25 cellular contexts compared by ENCODE assay signal in the genomic region with DNA sequence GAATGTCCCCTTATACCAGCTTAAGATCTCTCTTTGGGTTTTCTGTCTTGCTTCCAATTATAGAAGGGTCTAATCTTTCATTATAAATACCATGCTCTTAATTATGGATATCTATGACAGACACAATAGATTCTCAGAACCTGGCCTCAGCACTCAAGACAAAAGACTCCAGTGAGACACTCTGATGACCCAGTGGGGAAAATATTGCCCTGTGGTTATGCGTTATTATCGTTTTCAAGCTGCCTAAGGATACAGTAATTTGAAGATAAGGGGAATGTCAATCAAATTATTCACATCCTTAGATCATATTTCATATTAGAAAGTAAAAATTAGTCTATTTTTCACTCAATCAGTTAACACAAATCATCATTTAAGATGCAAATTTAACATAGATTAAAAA.
"Had no signal": no experiment of that assay in that cellular context is flagged by ENCODE, and none has a peak within 500 bp of the region (broad histone marks: within the 10 kb centered on the region; RNA-seq: fewer than 3 reads in every experiment).

No MANE protein-coding gene starts in this region.

- H3K9me3 ChIP-seq: stomach, suprapubic skin, testis, thoracic aorta, thyroid gland, tibial artery, tibial nerve, transverse colon, upper lobe of left lung, upper lobe of right lung, uterus, vagina had no signal

- DNase-seq: stimulated activated CD4-positive, alpha-beta T cell treated with anti-CD3 and anti-CD28 coated beads, Interleukin-2, amount 100 ng/mL, for 48 hours; stimulated activated CD4-positive, alpha-beta T cell treated with anti-CD3 and anti-CD28 coated beads, Interleukin-4, amount 100 ng/mL, for 1 hour; stimulated activated CD4-positive, alpha-beta T cell treated with anti-CD3 and anti-CD28 coated beads, Interleukin-4, amount 100 ng/mL, for 24 hours; stimulated activated CD4-positive, alpha-beta T cell treated with anti-CD3 and anti-CD28 coated beads, Interleukin-4, amount 100 ng/mL, for 4 hours; stimulated activated CD8-positive, alpha-beta memory T cell treated with anti-CD3 and anti-CD28 coated beads, Interleukin-4, amount 100 ng/mL, for 48 hours; stimulated activated naive B cell treated with anti-CD40 and anti-IgM and Interleukin-4, amounts not matched to agents 10 μg/mL and 1 μg/mL and 100 μg/mL, for 72 hours; stimulated activated naive CD4-positive, alpha-beta T cell; stimulated activated naive CD4-positive, alpha-beta T cell treated with Interleukin-2 at 50 U/mL for 16 hours; stimulated activated naive CD8-positive, alpha-beta T cell treated with anti-CD3 and anti-CD28 coated beads, Interleukin-15, amount 100 ng/mL, for 72 hours; stimulated activated naive CD8-positive, alpha-beta T cell treated with anti-CD3 and anti-CD28 coated beads, Interleukin-15, Interleukin-2, amounts not matched to agents 100 U/mL and 50 U/mL, for 24 hours; stomach; substantia nigra; testis; thyroid gland; tibial artery; transverse colon; upper lobe of left lung; upper lobe of right lung; uterus had no signal

- H3K4me3 ChIP-seq: stomach, suprapubic skin, testis, thoracic aorta, thyroid gland, tibial artery, tibial nerve, transverse colon, upper lobe of left lung, upper lobe of right lung, uterus, vagina had no signal

- H3K36me3 ChIP-seq: stomach, suprapubic skin, thoracic aorta, thyroid gland, tibial artery, tibial nerve, transverse colon, upper lobe of left lung, upper lobe of right lung, uterus, vagina had no signal

- H3K4me1 ChIP-seq: stomach, suprapubic skin, testis, thyroid gland, tibial artery, transverse colon, upper lobe of left lung, upper lobe of right lung, uterus, vagina had no signal

- H3K27ac ChIP-seq: stomach, suprapubic skin, testis, thoracic aorta, thyroid gland, tibial artery, tibial nerve, transverse colon, upper lobe of left lung, upper lobe of right lung, uterus, vagina had no signal

- ATAC-seq: stimulated activated effector memory CD8-positive, alpha-beta T cell treated with anti-CD3 and anti-CD28 coated beads, Interleukin-12 subunit alpha, Interleukin-12 subunit beta, amount 100 ng/mL, for 72 hours; stimulated activated memory B cell treated with anti-CD40 and anti-IgM and Interleukin-4, amounts not matched to agents 10 μg/mL and 1 μg/mL and 100 μg/mL, for 72 hours; stimulated activated naive B cell treated with anti-CD40 and anti-IgM and Interleukin-4, amounts not matched to agents 10 μg/mL and 1 μg/mL and 100 μg/mL, for 72 hours; stimulated activated naive CD8-positive, alpha-beta T cell treated with anti-CD3 and anti-CD28 coated beads, Interleukin-15, amount 100 ng/mL, for 72 hours; stimulated activated naive CD8-positive, alpha-beta T cell treated with anti-CD3 and anti-CD28 coated beads, Interleukin-15, Interleukin-2, amounts not matched to agents 100 U/mL and 50 U/mL, for 24 hours; upper lobe of right lung had no signal

- H3K27me3 ChIP-seq: stomach, suprapubic skin, testis, thyroid gland, tibial artery, tibial nerve, transverse colon, upper lobe of left lung, upper lobe of right lung, uterus, vagina had no signal
